Comparison of ENCODE assay signal across 21 cellular contexts in the genomic region with DNA sequence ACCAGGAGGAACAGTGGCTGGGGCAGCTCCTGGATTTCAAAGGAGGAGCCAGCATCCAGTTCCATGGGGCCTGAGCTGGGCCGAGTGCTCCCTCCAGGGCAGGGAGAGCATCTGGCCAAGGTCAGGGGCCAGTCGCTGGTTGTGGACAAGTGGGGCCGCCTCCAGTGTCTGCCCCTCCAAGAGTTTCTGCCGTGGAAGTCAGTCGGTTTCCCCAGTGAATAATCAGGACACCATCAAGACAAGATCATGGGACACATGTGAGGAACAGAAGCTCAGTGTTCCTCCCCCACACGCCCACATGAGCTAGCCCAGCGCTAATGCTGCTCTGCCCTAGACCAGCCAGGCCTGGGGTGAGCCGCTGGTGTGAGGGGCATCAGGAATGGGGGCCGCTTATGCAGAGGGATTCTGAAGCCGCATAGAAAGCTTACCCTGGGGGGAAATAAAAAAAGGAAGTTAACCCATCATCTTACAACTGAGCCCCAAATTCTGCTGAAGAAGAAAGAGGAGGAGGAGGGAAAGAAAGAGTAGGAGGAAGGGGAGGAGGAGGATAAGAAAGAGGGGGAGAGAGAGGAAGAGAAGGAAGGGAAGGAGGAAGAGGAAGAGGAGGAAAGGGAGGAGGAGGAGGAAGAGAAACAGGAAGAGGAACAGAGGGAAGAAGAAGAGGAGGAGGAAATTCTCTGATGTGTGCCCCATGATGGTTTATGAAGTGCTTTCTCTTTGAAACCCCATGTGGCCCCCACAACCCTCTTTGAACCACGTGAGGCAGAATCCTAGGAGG.
DNase-seq lines count a peak whose midpoint lies in the region; ATAC-seq and TF ChIP-seq lines count a peak whose summit lies in the region.
"Had no signal": no experiment of that assay in that cellular context is flagged by ENCODE, and none has a peak within 500 bp of the region (broad histone marks: within the 10 kb centered on the region; RNA-seq: fewer than 3 reads in every experiment).

No MANE protein-coding gene starts in this region.

- 45 to 64% methylated on average over 6 to 9 of the region's 11 CpGs for WGBS in esophagus squamous epithelium, 2 donors

- no peak for TF ChIP-seq POLR2A in esophagus squamous epithelium (IDR thresholded peaks at IDR 0.05)

- no peak overlapping the region for H3K27ac ChIP-seq in coronary artery
- no peak overlapping the region for H3K27ac ChIP-seq in esophagus squamous epithelium
- H3K27ac ChIP-seq: C4-2B, upper lobe of left lung had no signal

- no peak overlapping the region for H3K4me3 Mint-ChIP-seq in neural crest cell
- H3K4me3 Mint-ChIP-seq: dendritic cell treated with granulocyte-macrophage colony-stimulating factor and Interleukin-4, amounts not matched to agents 40 ng/mL and 50 ng/mL, for 4 days; nephron had no signal

- no peaks in the 10 kb centered on the region for H3K9me3 ChIP-seq in esophagus squamous epithelium
- H3K9me3 ChIP-seq: A549, adrenal gland, MG63, upper lobe of left lung had no signal

- H3K27me3 Mint-ChIP-seq in neural crest cell (ENCODE audit: low read depth), result peaks cover 22% of the 10 kb centered on the region

- no peaks in the 10 kb centered on the region for H3K36me3 ChIP-seq in esophagus squamous epithelium
- H3K36me3 ChIP-seq: adrenal gland, MG63, upper lobe of left lung had no signal

- peaks cover 0 to 46% (median 0%) of the 10 kb centered on the region in 4 donors for H3K27me3 ChIP-seq in esophagus squamous epithelium
- H3K27me3 ChIP-seq: adrenal gland, MG63, upper lobe of left lung had no signal

- H3K9me3 Mint-ChIP-seq in neural crest cell, result no peaks in the 10 kb centered on the region
- H3K9me3 Mint-ChIP-seq: dendritic cell treated with granulocyte-macrophage colony-stimulating factor and Interleukin-4, amounts not matched to agents 40 ng/mL and 50 ng/mL, for 4 days had no signal

- no peaks in the 10 kb centered on the region for H3K36me3 Mint-ChIP-seq in neural crest cell (ENCODE audit: low read depth)
- H3K36me3 Mint-ChIP-seq: IgD-negative memory B cell had no signal

- H3K4me1 ChIP-seq in esophagus squamous epithelium, result peaks cover 0 to 39% (median 16%) of the 10 kb centered on the region in 3 donors
- H3K4me1 ChIP-seq: upper lobe of left lung had no signal

- no peak for TF ChIP-seq CTCF in coronary artery (IDR thresholded peaks at IDR 0.05)
- no peak for TF ChIP-seq CTCF in neural crest cell (conservative IDR thresholded peaks at IDR 0.05)
- no peak for TF ChIP-seq CTCF in esophagus squamous epithelium (IDR thresholded peaks at IDR 0.05)

- ATAC-seq in Right ventricle myocardium inferior, result no peak

- peak; percentile 58 for DNase-seq in cardiac septum (ENCODE audit: low spot score)
- DNase-seq in Right ventricle myocardium inferior (ENCODE audit: missing footprints), result no peak
- DNase-seq in coronary artery (ENCODE audit: low spot score), result peak; percentile 55
- no peak for DNase-seq in neural crest cell (ENCODE audit: low read depth, low spot score)
- peak; percentile 41 for DNase-seq in ureter (ENCODE audit: low spot score)
- no peak for DNase-seq in AML-193 (lab: John Stamatoyannopoulos, UW)
- DNase-seq in esophagus squamous epithelium (lab: John Stamatoyannopoulos, UW), result no peak
- DNase-seq in AG20443 (ENCODE audit: low spot score), result no peak
- DNase-seq: activated T-cell treated with anti-CD3 and anti-CD28 coated beads for 4 hours; NCI-H1436 treated with DMSO at 0.1 percent for 48 hours; posterior cingulate gyrus; SHP77 treated with DMSO at 0.1 percent for 48 hours; stimulated activated CD4-positive, alpha-beta T cell treated with anti-CD3 and anti-CD28 coated beads, Interleukin-4, amount 100 ng/mL, for 24 hours had no signal

- peak overlapping the region; percentile 87 for H3K27ac Mint-ChIP-seq in neural crest cell (ENCODE audit: unreplicated experiment)
- H3K27ac Mint-ChIP-seq: dendritic cell treated with granulocyte-macrophage colony-stimulating factor and Interleukin-4, amounts not matched to agents 40 ng/mL and 50 ng/mL, for 4 days; IgD-negative memory B cell; nephron had no signal

- no peak overlapping the region for H3K4me3 ChIP-seq in coronary artery
- H3K4me3 ChIP-seq in esophagus squamous epithelium, result no peak overlapping the region
- H3K4me3 ChIP-seq: A549, adrenal gland, MG63, upper lobe of left lung had no signal

- peaks cover 16% of the 10 kb centered on the region for H3K4me1 Mint-ChIP-seq in neural crest cell

- intact Hi-C loops in cardiac septum (cut with DNase I) (loop anchor here (5.0 kb wide), 2 partner anchors 143 to 177 kb away; no protein-coding TSS in a partner anchor), Right ventricle myocardium inferior (cut with DNase I) (loop anchor here (5.0 to 10.0 kb wide), 2 partner anchors 110 to 182 kb away; no protein-coding TSS in a partner anchor), esophagus squamous epithelium (cut with DNase I) (no loop called here)

Comparison
In these comparisons a context has a peak if more than half of its experiments do, and no peak if none do; other contexts are left out.
1. DNase-seq: peak in cardiac septum (single experiment), coronary artery (single experiment) and ureter (single experiment); none in Right ventricle myocardium inferior (single experiment), neural crest cell (single experiment), AML-193 (0 of 2), esophagus squamous epithelium (single experiment) and AG20443 (single experiment).